In the genomic region with DNA sequence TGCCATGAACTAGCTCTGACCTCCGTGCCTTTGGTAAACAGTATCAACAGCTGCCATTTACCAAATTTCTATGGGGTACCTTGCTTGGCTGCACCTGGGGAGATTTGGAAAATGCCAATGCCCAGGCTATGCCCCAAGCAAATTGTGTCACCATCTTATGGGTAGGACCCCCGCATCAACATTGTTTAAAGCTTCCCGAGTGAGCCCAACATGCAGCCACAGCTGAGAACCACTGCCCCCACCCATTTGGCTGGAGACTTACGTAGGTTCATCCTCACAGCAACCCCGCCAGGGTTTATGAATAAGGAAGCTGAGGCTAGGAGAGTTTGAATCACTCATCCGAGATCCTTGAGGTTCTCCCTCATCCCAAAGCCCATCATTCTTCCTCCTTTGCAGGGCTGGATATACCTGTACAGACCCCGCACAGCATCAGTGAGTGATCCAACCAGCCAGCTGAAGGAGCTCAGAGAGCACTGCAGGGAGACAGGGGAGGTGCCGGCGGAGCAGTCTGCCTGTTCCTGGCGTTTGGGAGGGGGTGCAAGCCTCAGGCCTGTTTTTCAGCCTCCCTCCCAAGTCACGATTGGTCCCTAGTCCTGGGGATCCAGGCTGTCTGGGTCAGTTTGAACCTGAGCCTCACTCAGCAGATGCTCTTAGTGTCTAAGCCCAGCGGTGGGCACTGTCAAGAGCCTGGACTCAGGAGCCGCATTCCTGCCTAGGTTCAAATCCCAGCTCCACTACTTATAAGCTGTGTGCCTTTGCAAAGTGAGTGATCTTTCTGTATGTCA, we compare ENCODE assay signal across 17 cellular contexts.
DNase-seq lines count a peak whose midpoint lies in the region; ATAC-seq and TF ChIP-seq lines count a peak whose summit lies in the region.
"Had no signal": no experiment of that assay in that cellular context is flagged by ENCODE, and none has a peak within 500 bp of the region (broad histone marks: within the 10 kb centered on the region; RNA-seq: fewer than 3 reads in every experiment).

No MANE protein-coding gene starts in this region.

- DNase-seq in chondrocyte (ENCODE audit: low spot score), result peak; percentile 57
- DNase-seq in sciatic nerve (ENCODE audit: low spot score), result peak; percentile 41
- DNase-seq in NCI-H128 (lab: John Stamatoyannopoulos, UW; ENCODE audit: unreplicated experiment), result no peak
- DNase-seq: DMS79; effector memory CD4-positive, alpha-beta T cell; SW 1271 had no signal

- H3K27ac Mint-ChIP-seq in chondrocyte (ENCODE audit: unreplicated experiment), result no peak overlapping the region

- TF ChIP-seq CTCF in DOHH2 (IDR thresholded peaks at IDR 0.05; ENCODE audit: low read depth, low read length, poor library complexity, severe bottlenecking) (no peak), chondrocyte (IDR thresholded peaks at IDR 0.05) (no peak)

- peak overlapping the region; percentile 59 for H3K27ac ChIP-seq in DOHH2 (ENCODE audit: low read depth, low read length)
- H3K27ac ChIP-seq: cardiac muscle cell, prostate gland had no signal

- H3K27me3 ChIP-seq in DOHH2 (ENCODE audit: control insufficient read depth, low read length), result peaks cover 2% of the 10 kb centered on the region; the same call in 1 of the 2 replicates
- H3K27me3 ChIP-seq: cardiac muscle cell had no signal

- intact Hi-C loops in sciatic nerve (cut with DNase I), result loop anchor here (10.0 kb wide), 1 partner anchor 159 kb away; no protein-coding TSS in a partner anchor

- H3K4me2 ChIP-seq in DOHH2 (ENCODE audit: low read length), result peak overlapping the region; percentile 68

- no peaks in the 10 kb centered on the region for H3K27me3 Mint-ChIP-seq in chondrocyte (ENCODE audit: low read depth)
- H3K27me3 Mint-ChIP-seq: activated B cell treated with CpG ODN at 0.5 μM for 24 hours had no signal

- no peak overlapping the region for H3K4me3 Mint-ChIP-seq in chondrocyte (ENCODE audit: unreplicated experiment)
- H3K4me3 Mint-ChIP-seq: activated naive CD8-positive, alpha-beta T cell treated with anti-CD3 and anti-CD28 coated beads, Interleukin-2, amount 10 ng/mL, durations not matched to agents 7 days and 5 days had no signal

- no peaks in the 10 kb centered on the region for H3K79me2 ChIP-seq in DOHH2 (ENCODE audit: control insufficient read depth, low read length)

- peak; percentile 22 for ATAC-seq in GM19455 (IDR thresholded peaks at IDR 0.05; ENCODE audit: unreplicated experiment)
- no peak for ATAC-seq in sciatic nerve
- ATAC-seq in activated CD4-positive, CD25-positive, alpha-beta regulatory T cell treated with anti-CD3 and anti-CD28 coated beads, Interleukin-2, amount 50 U/mL, for 24 hours, result no peak
- no peak for ATAC-seq in GM21786 (IDR thresholded peaks at IDR 0.05; ENCODE audit: unreplicated experiment)
- ATAC-seq: left lobe of liver, Panc1 had no signal

- peak overlapping the region; percentile 32 for H3K4me3 ChIP-seq in DOHH2 (ENCODE audit: low read length)
- H3K4me3 ChIP-seq: cardiac muscle cell, HAP-1, prostate gland had no signal

- H3K36me3 ChIP-seq in DOHH2 (ENCODE audit: control insufficient read depth, low read length), result no peaks in the 10 kb centered on the region
- H3K36me3 ChIP-seq: cardiac muscle cell, HAP-1, prostate gland had no signal

- 0 out of 2 replicates have a peak, but pooled peaks cover 8% of the 10 kb centered on the region for H4K20me1 ChIP-seq in DOHH2 (ENCODE audit: control insufficient read depth, insufficient read depth, low read depth, low read length)

- peaks cover 94% of the 10 kb centered on the region for H3K4me1 Mint-ChIP-seq in chondrocyte (ENCODE audit: low read depth)

- H3K9me2 ChIP-seq in DOHH2 (replicated peaks; ENCODE audit: control insufficient read depth, low read length), result no peaks in the 10 kb centered on the region

- no peaks in the 10 kb centered on the region for H3K9me3 Mint-ChIP-seq in chondrocyte (ENCODE audit: low read depth)
- H3K9me3 Mint-ChIP-seq: activated B cell treated with CpG ODN at 0.5 μM for 24 hours; activated naive CD8-positive, alpha-beta T cell treated with anti-CD3 and anti-CD28 coated beads, Interleukin-2, amount 10 ng/mL, durations not matched to agents 7 days and 5 days had no signal

- peaks cover 37% of the 10 kb centered on the region for H3K4me1 ChIP-seq in DOHH2 (ENCODE audit: control insufficient read depth, low read length)
- H3K4me1 ChIP-seq: HAP-1 had no signal

- no peaks in the 10 kb centered on the region for H3K9me3 ChIP-seq in DOHH2 (ENCODE audit: control insufficient read depth, insufficient read depth, low read length)
- H3K9me3 ChIP-seq: HAP-1, prostate gland had no signal

- peaks cover 10% of the 10 kb centered on the region for H3F3A ChIP-seq in DOHH2 (ENCODE audit: control insufficient read depth, insufficient read depth)

- H3K36me3 Mint-ChIP-seq in chondrocyte (ENCODE audit: low read depth), result peaks cover 25% of the 10 kb centered on the region
